ENCODE assay signal across 16 cellular contexts in genomic region chr15:68830141-68830540, GRCh38. TPM values are rescaled to one million over a fixed set of nuclear protein-coding genes. Genes with fewer than 3 reads are reported as not detected.
DNase-seq lines count a peak whose midpoint lies in the region; ATAC-seq and TF ChIP-seq lines count a peak whose summit lies in the region.
"Had no signal": no experiment of that assay in that cellular context is flagged by ENCODE, and none has a peak within 500 bp of the region (broad histone marks: within the 10 kb centered on the region; RNA-seq: fewer than 3 reads in every experiment).

No MANE protein-coding gene starts in this region.

- CTCF ChIA-PET in activated naive CD4-positive, alpha-beta T cell treated with anti-CD3 and anti-CD28 coated beads, Interleukin-2, amount 10 ng/mL, durations not matched to agents 7 days and 5 days (lab: Charles Lee): interaction anchor here (0.9 to 5.0 kb wide), 3 partner anchors 36 to 280 kb away, joined by 3 to 50 read pairs (median 4); no protein-coding TSS in a partner anchor

- peaks cover 25% of the 10 kb centered on the region for H3K4me1 Mint-ChIP-seq in activated naive CD4-positive, alpha-beta T cell treated with anti-CD3 and anti-CD28 coated beads, Interleukin-2, amount 10 ng/mL, durations not matched to agents 7 days and 5 days
- H3K4me1 Mint-ChIP-seq in T-helper 17 cell: peaks cover 12% of the 10 kb centered on the region
- peaks cover 33% of the 10 kb centered on the region for H3K4me1 Mint-ChIP-seq in stimulated activated naive CD8-positive, alpha-beta T cell treated with anti-CD3 and anti-CD28 coated beads, Interleukin-15, amount 100 ng/mL, for 72 hours

- no peaks in the 10 kb centered on the region for H3K27me3 ChIP-seq in MM.1S (replicated peaks; ENCODE audit: insufficient read depth, low read length)
- H3K27me3 ChIP-seq: BE2C had no signal

- no peak overlapping the region for H3K4me3 Mint-ChIP-seq in activated naive CD4-positive, alpha-beta T cell treated with anti-CD3 and anti-CD28 coated beads, Interleukin-2, amount 10 ng/mL, durations not matched to agents 7 days and 5 days
- H3K4me3 Mint-ChIP-seq in T-helper 17 cell: no peak overlapping the region
- no peak overlapping the region for H3K4me3 Mint-ChIP-seq in stimulated activated naive CD8-positive, alpha-beta T cell treated with anti-CD3 and anti-CD28 coated beads, Interleukin-15, amount 100 ng/mL, for 72 hours
- H3K4me3 Mint-ChIP-seq: CD8-positive, alpha-beta memory T cell had no signal

- H2AFZ ChIP-seq in MM.1S (ENCODE audit: low read length): no peak overlapping the region

- no peak overlapping the region for H3K9ac ChIP-seq in MM.1S (ENCODE audit: low read length)

- H3K4me1 ChIP-seq in MM.1S (ENCODE audit: low read length): peaks cover 47% of the 10 kb centered on the region

- peaks cover 22% of the 10 kb centered on the region for H3K27me3 Mint-ChIP-seq in activated naive CD4-positive, alpha-beta T cell treated with anti-CD3 and anti-CD28 coated beads, Interleukin-2, amount 10 ng/mL, durations not matched to agents 7 days and 5 days
- no peaks in the 10 kb centered on the region for H3K27me3 Mint-ChIP-seq in T-helper 17 cell
- H3K27me3 Mint-ChIP-seq in stimulated activated naive CD8-positive, alpha-beta T cell treated with anti-CD3 and anti-CD28 coated beads, Interleukin-15, amount 100 ng/mL, for 72 hours: peaks cover 7% of the 10 kb centered on the region

- H3K79me2 ChIP-seq in MM.1S (ENCODE audit: low read length): no peaks in the 10 kb centered on the region

- no peak overlapping the region for H3K27ac Mint-ChIP-seq in activated naive CD4-positive, alpha-beta T cell treated with anti-CD3 and anti-CD28 coated beads, Interleukin-2, amount 10 ng/mL, durations not matched to agents 7 days and 5 days
- peak overlapping the region; percentile 51 for H3K27ac Mint-ChIP-seq in T-helper 17 cell
- peak overlapping the region in 1 of 2 donors; percentile 15 for H3K27ac Mint-ChIP-seq in stimulated activated naive CD8-positive, alpha-beta T cell treated with anti-CD3 and anti-CD28 coated beads, Interleukin-15, amount 100 ng/mL, for 72 hours

- H3K4me2 ChIP-seq in MM.1S (ENCODE audit: low read depth, low read length): peak overlapping the region; percentile 10; the same call in 1 of the 2 replicates

- ATAC-seq in T-helper 17 cell: no peak
- ATAC-seq in stimulated activated naive CD8-positive, alpha-beta T cell treated with anti-CD3 and anti-CD28 coated beads, Interleukin-15, amount 100 ng/mL, for 72 hours: peak; percentile 74
- ATAC-seq: HepG2 had no signal

- H3K36me3 ChIP-seq in MM.1S (replicated peaks; ENCODE audit: insufficient read depth, low read length): no peaks in the 10 kb centered on the region
- H3K36me3 ChIP-seq: BE2C, HAP-1 had no signal

- no peaks in the 10 kb centered on the region for H3K9me3 Mint-ChIP-seq in activated naive CD4-positive, alpha-beta T cell treated with anti-CD3 and anti-CD28 coated beads, Interleukin-2, amount 10 ng/mL, durations not matched to agents 7 days and 5 days
- no peaks in the 10 kb centered on the region for H3K9me3 Mint-ChIP-seq in stimulated activated naive CD8-positive, alpha-beta T cell treated with anti-CD3 and anti-CD28 coated beads, Interleukin-15, amount 100 ng/mL, for 72 hours

- peak; percentile 42 for DNase-seq in activated naive CD4-positive, alpha-beta T cell treated with anti-CD3 and anti-CD28 coated beads, Interleukin-2, amount 10 ng/mL, durations not matched to agents 7 days and 5 days
- no peak for DNase-seq in activated naive CD4-positive, alpha-beta T cell treated with anti-CD3 and anti-CD28 coated beads, Interleukin-2, amount 50 U/mL, for 16 hours
- DNase-seq in MM.1S (peak; percentile 85), T-helper 17 cell (no peak), T-helper 1 cell (no peak), COLO829 (ENCODE audit: low spot score) (no peak)
- DNase-seq in stimulated activated naive CD8-positive, alpha-beta T cell treated with anti-CD3 and anti-CD28 coated beads, Interleukin-15, amount 100 ng/mL, for 72 hours: peak; percentile 15 to 35
- DNase-seq: BE2C; CD8-positive, alpha-beta memory T cell; DMS153; Karpas-422; NCI-H187 treated with DMSO at 0.1 percent for 48 hours; NCI-H446 treated with DMSO at 0.1 percent for 48 hours; NCI-H748 treated with DMSO at 0.1 percent for 48 hours had no signal

- no peaks in the 10 kb centered on the region for H3K9me2 ChIP-seq in MM.1S (replicated peaks; ENCODE audit: insufficient read depth, low read length)

- H3K9me3 ChIP-seq in MM.1S (replicated peaks; ENCODE audit: insufficient read depth, low read length) (no peaks in the 10 kb centered on the region), T-helper 17 cell (ENCODE audit: control insufficient read depth, low read length, poor library complexity, severe bottlenecking) (no peaks in the 10 kb centered on the region)
- H3K9me3 ChIP-seq: BE2C, HAP-1 had no signal

- no peak overlapping the region for H3K4me3 ChIP-seq in MM.1S (ENCODE audit: low read length)
- H3K4me3 ChIP-seq: HAP-1 had no signal

- H3K27ac ChIP-seq in MM.1S (ENCODE audit: low read length): peak overlapping the region; percentile 12; the same call in 1 of the 2 replicates

- peaks cover 30% of the 10 kb centered on the region for H3F3A ChIP-seq in MM.1S (ENCODE audit: insufficient read depth, low read length)

- no peak for TF ChIP-seq CTCF in MM.1S (IDR thresholded peaks at IDR 0.05; ENCODE audit: low read length)

- no peaks in the 10 kb centered on the region for H3K36me3 Mint-ChIP-seq in activated naive CD4-positive, alpha-beta T cell treated with anti-CD3 and anti-CD28 coated beads, Interleukin-2, amount 10 ng/mL, durations not matched to agents 7 days and 5 days
- H3K36me3 Mint-ChIP-seq in T-helper 17 cell (ENCODE audit: low read depth): no peaks in the 10 kb centered on the region
- H3K36me3 Mint-ChIP-seq: CD8-positive, alpha-beta memory T cell had no signal

- H4K20me1 ChIP-seq in MM.1S (ENCODE audit: insufficient read depth, low read length): no peaks in the 10 kb centered on the region

RNA-seq across cellular contexts. Expression of gene ANP32A, which starts 9.4 kb away (rescaled TPM):
- 10 to 100 TPM; 78.7 to 83.3 TPM for total RNA-seq in T-helper 17 cell

Comparison
In these comparisons a context has a peak if more than half of its experiments do, and no peak if none do; other contexts are left out.
1. DNase-seq: peak in activated naive CD4-positive, alpha-beta T cell treated with anti-CD3 and anti-CD28 coated beads, Interleukin-2, amount 10 ng/mL, durations not matched to agents 7 days and 5 days (single experiment), MM.1S (single experiment) and stimulated activated naive CD8-positive, alpha-beta T cell treated with anti-CD3 and anti-CD28 coated beads, Interleukin-15, amount 100 ng/mL, for 72 hours (2 of 2); none in activated naive CD4-positive, alpha-beta T cell treated with anti-CD3 and anti-CD28 coated beads, Interleukin-2, amount 50 U/mL, for 16 hours (single experiment), T-helper 17 cell (0 of 3), T-helper 1 cell (0 of 5) and COLO829 (single experiment).